In genomic region chr13:42066542-42066941, GRCh38 we compare ENCODE assay signal across 24 cellular contexts. TPM values are rescaled to one million over a fixed set of nuclear protein-coding genes. Genes with fewer than 3 reads are reported as not detected.
A peak's percentile ranks its signal among the peaks of the same experiment; 100 is the strongest.
DNase-seq lines count a peak whose midpoint lies in the region; ATAC-seq lines count a peak whose summit lies in the region.
"Had no signal": no experiment of that assay in that cellular context is flagged by ENCODE, and none has a peak within 500 bp of the region (broad histone marks: within the 10 kb centered on the region; RNA-seq: fewer than 3 reads in every experiment).

No MANE protein-coding gene starts in this region.

- peaks cover 22% of the 10 kb centered on the region; the same call in 1 of the 2 replicates for H3F3A ChIP-seq in GM23248 (ENCODE audit: insufficient read depth)

- no peaks in the 10 kb centered on the region for H4K20me1 ChIP-seq in GM23248 (ENCODE audit: insufficient read depth)

- peak overlapping the region; percentile 70 for H3K27ac ChIP-seq in GM23248
- H3K27ac ChIP-seq: breast epithelium, esophagus muscularis mucosa, spleen, suprapubic skin had no signal

- no peaks in the 10 kb centered on the region for H3K9me2 ChIP-seq in GM23248 (ENCODE audit: insufficient read depth)

- H3K27me3 ChIP-seq in GM23248 (replicated peaks; ENCODE audit: insufficient read depth): no peaks in the 10 kb centered on the region
- H3K27me3 ChIP-seq: breast epithelium, esophagus muscularis mucosa, spleen, suprapubic skin had no signal

- no peak overlapping the region for H3K4me3 ChIP-seq in GM23248
- H3K4me3 ChIP-seq: breast epithelium, esophagus muscularis mucosa, spleen, suprapubic skin had no signal

- peak overlapping the region; percentile 33; the same call in 1 of the 2 replicates for H3K9ac ChIP-seq in GM23248

- peaks cover 29% of the 10 kb centered on the region for H3K79me2 ChIP-seq in GM23248 (ENCODE audit: insufficient read depth)

- ATAC-seq in left colon: no peak
- ATAC-seq: HCT116; natural killer cell treated with Interleukin-12 subunit alpha and Interleukin-12 subunit beta and Interleukin-15 and Interleukin-18, amount 100 ng/mL, for 72 hours; WTC11 had no signal

- intact Hi-C loops in left colon (cut with DNase I, micrococcal nuclease): no loop called here

- no peaks in the 10 kb centered on the region for H3K36me3 ChIP-seq in GM23248 (ENCODE audit: low read depth)
- H3K36me3 ChIP-seq: breast epithelium had no signal

- in situ Hi-C loops in GM23248 (cut with MboI): no loop called here

- WGBS in GM23248 (ENCODE audit: low coverage in 1 of 2, low lambda C conversion rate in 2 of 2, missing lambda C conversion rate in 2 of 2), 2 experiments: 13 to 19% methylated on average over 5 of the region's 5 CpGs

- peak; percentile 90 for DNase-seq in GM23248
- peak; percentile 34 for DNase-seq in astrocyte of the hippocampus (ENCODE audit: low read depth, low spot score)
- peak; percentile 29 for DNase-seq in fibroblast of the conjunctiva (ENCODE audit: low read depth)
- DNase-seq in NCI-H187 (lab: John Stamatoyannopoulos, UW): no peak
- DNase-seq in NCI-H1092 (lab: John Stamatoyannopoulos, UW): no peak
- no peak for DNase-seq in NOMO-1 (lab: John Stamatoyannopoulos, UW; ENCODE audit: unreplicated experiment in 2 of 2)
- DNase-seq in left colon: no peak
- DNase-seq: activated CD4-positive, alpha-beta memory T cell treated with anti-CD3 and anti-CD28 coated beads for 36 hours; activated naive CD4-positive, alpha-beta T cell treated with anti-CD3 and anti-CD28 coated beads, Interleukin-2, amount 10 ng/mL, durations not matched to agents 7 days and 5 days; CD4-positive, CD25-positive, alpha-beta regulatory T cell; DMS153; hippocampal formation; kidney; NCI-H2171; NCI-H748 treated with DMSO at 0.1 percent for 48 hours; SIG-M5; spleen; stimulated activated CD8-positive, alpha-beta memory T cell treated with anti-CD3 and anti-CD28 coated beads, Interleukin-4, amount 100 ng/mL, for 48 hours had no signal

- no peaks in the 10 kb centered on the region for H3K9me3 ChIP-seq in GM23248 (ENCODE audit: low read depth)
- H3K9me3 ChIP-seq: breast epithelium, esophagus muscularis mucosa, spleen, suprapubic skin had no signal

- no peak overlapping the region for H2AFZ ChIP-seq in GM23248

- peaks cover 35% of the 10 kb centered on the region for H3K4me1 ChIP-seq in GM23248 (ENCODE audit: insufficient read depth)
- H3K4me1 ChIP-seq: breast epithelium, spleen, suprapubic skin had no signal

- peak overlapping the region; percentile 23 for H3K4me2 ChIP-seq in GM23248 (ENCODE audit: unreplicated experiment)

RNA-seq across cellular contexts. Expression of gene DGKH, which starts 18.1 kb away (rescaled TPM):
- total RNA-seq in GM23248 (2014; rRNA removed; shearing (Covaris generic)): 7.0 and 7.1 TPM in 2 replicates
- polyA plus RNA-seq in GM23248 (2016; fragmentation: Nextera tagmentation; extraction: Ambion mirVana): 1.4 and 1.5 TPM in 2 replicates
- 10 to 100 TPM; 16.8 to 22.3 TPM for total RNA-seq in left colon

Comparison
In these comparisons a context has a peak if more than half of its experiments do, and no peak if none do; other contexts are left out.
1. DNase-seq: peak in GM23248 (single experiment), astrocyte of the hippocampus (single experiment) and fibroblast of the conjunctiva (single experiment); none in NCI-H187 (0 of 2), NCI-H1092 (single experiment), NOMO-1 (0 of 2) and left colon (0 of 2).